37 cellular contexts compared by ENCODE assay signal in the genomic region with DNA sequence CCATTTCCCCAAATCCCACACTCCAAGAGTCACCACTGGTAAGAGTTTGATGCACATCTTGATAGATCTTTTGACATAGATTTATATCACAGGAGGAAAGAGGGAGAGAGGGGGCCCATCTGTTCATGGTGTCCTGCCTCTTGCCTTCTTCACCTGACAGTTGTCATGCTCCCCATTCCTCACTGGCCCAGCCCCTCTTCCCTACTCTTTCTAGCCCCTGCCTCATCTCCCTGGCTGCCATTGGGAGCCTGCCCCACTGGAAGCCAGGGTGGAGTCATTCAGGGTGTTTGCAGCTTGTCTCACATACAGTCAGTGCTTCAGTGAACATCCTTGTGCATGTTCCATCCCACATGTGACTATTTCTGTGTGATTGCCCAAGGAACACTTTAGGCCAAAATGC. TPM values are rescaled to one million over a fixed set of nuclear protein-coding genes. Genes with fewer than 3 reads are reported as not detected.
"Had no signal": no experiment of that assay in that cellular context is flagged by ENCODE, and none has a peak within 500 bp of the region (broad histone marks: within the 10 kb centered on the region; RNA-seq: fewer than 3 reads in every experiment).

No MANE protein-coding gene starts in this region.

- H3K36me3 Mint-ChIP-seq: activated naive CD8-positive, alpha-beta T cell treated with anti-CD3 and anti-CD28 coated beads for 36 hours had no signal

- H3K27ac ChIP-seq: ascending aorta, cardiac muscle cell, Peyer's patch, SJSA1 had no signal

- DNase-seq: activated CD4-positive, alpha-beta T cell treated with anti-CD3 and anti-CD28 coated beads for 36 hours; activated CD4-positive, alpha-beta T cell treated with anti-CD3 and anti-CD28 coated beads, Interleukin-2, amount 10 ng/mL, durations not matched to agents 7 days and 5 days; activated CD4-positive, alpha-beta T cell treated with anti-CD3 and anti-CD28 coated beads, Interleukin-2, amount 50 U/mL, for 48 hours; activated CD8-positive, alpha-beta memory T cell treated with anti-CD3 and anti-CD28 coated beads, Interleukin-2, amount 50 U/mL, for 4 hours; activated gamma-delta T cell treated with Interleukin-2 at 50 U/mL for 16 hours; activated naive CD4-positive, alpha-beta T cell treated with anti-CD3 and anti-CD28 coated beads for 36 hours; activated naive CD8-positive, alpha-beta T cell treated with anti-CD3 and anti-CD28 coated beads for 36 hours; activated T-cell treated with anti-CD3 and anti-CD28 coated beads for 4 hours; activated T-cell treated with anti-CD3 and anti-CD28 coated beads, Interleukin-2, amount 50 U/mL, for 4 hours; amniotic stem cell; Karpas-422; MV-4-11; NCI-H1092; NCI-H1417; NCI-H146; NCI-H187; NCI-H2029 treated with DMSO at 0.1 percent for 48 hours; NCI-H2107; NCI-H2171; NCI-H510A; NCI-H526; NCI-H748 treated with DMSO at 0.1 percent for 48 hours; NK-92 treated with Interleukin-12 subunit alpha and Interleukin-12 subunit beta, amount 100 ng/mL, for 24 hours; PC-3; Peyer's patch; RPMI8226; SHP77 treated with DMSO at 0.1 percent for 48 hours; SK-N-SH had no signal

- H3K9me3 Mint-ChIP-seq: activated CD4-positive, alpha-beta T cell treated with anti-CD3 and anti-CD28 coated beads, Interleukin-2, amount 10 ng/mL, durations not matched to agents 7 days and 5 days; activated naive CD4-positive, alpha-beta T cell treated with anti-CD3 and anti-CD28 coated beads for 36 hours; activated naive CD8-positive, alpha-beta T cell treated with anti-CD3 and anti-CD28 coated beads for 36 hours; activated T-cell treated with anti-CD3 and anti-CD28 coated beads, Interleukin-2, amount 50 U/mL, for 4 hours; activated T-helper 1 cell treated with anti-CD3 and anti-CD28 coated beads, Interleukin-12 subunit alpha, Interleukin-12 subunit beta, Interleukin-2, Interleukin-4 antibody, amounts not matched to agents 30 ng/mL and 10 ng/mL and 1 ng/mL, durations not matched to agents 14 hours and 24 hours and 36 hours; central memory CD8-positive, alpha-beta T cell; T-helper 1 cell treated with Interleukin-12 subunit alpha and Interleukin-12 subunit beta and Interleukin-4 antibody, amounts not matched to agents 30 μg/mL and 1 μg/mL, for 36 hours; T-helper 2 cell treated with Interferon-gamma antibody and Interleukin-4, amounts not matched to agents 5 μg/mL and 100 μg/mL, for 36 hours had no signal

- H3K4me3 Mint-ChIP-seq: activated CD4-positive, alpha-beta T cell treated with anti-CD3 and anti-CD28 coated beads for 36 hours; activated CD4-positive, alpha-beta T cell treated with anti-CD3 and anti-CD28 coated beads, Interleukin-2, amount 10 ng/mL, durations not matched to agents 7 days and 5 days; activated naive CD4-positive, alpha-beta T cell treated with anti-CD3 and anti-CD28 coated beads for 36 hours; activated naive CD8-positive, alpha-beta T cell treated with anti-CD3 and anti-CD28 coated beads for 36 hours; activated T-cell treated with anti-CD3 and anti-CD28 coated beads, Interleukin-2, amount 50 U/mL, for 4 hours; activated T-helper 1 cell treated with anti-CD3 and anti-CD28 coated beads, Interleukin-12 subunit alpha, Interleukin-12 subunit beta, Interleukin-2, Interleukin-4 antibody, amounts not matched to agents 30 ng/mL and 10 ng/mL and 1 ng/mL, durations not matched to agents 14 hours and 24 hours and 36 hours; central memory CD8-positive, alpha-beta T cell; T-helper 1 cell treated with Interleukin-12 subunit alpha and Interleukin-12 subunit beta and Interleukin-4 antibody, amounts not matched to agents 30 μg/mL and 1 μg/mL, for 36 hours; T-helper 2 cell treated with Interferon-gamma antibody and Interleukin-4, amounts not matched to agents 5 μg/mL and 100 μg/mL, for 36 hours had no signal

- H3K27me3 ChIP-seq: ascending aorta, cardiac muscle cell, Peyer's patch, SJSA1 had no signal

- FAIRE-seq: TTC549 had no signal

- H3K4me3 ChIP-seq: ascending aorta, cardiac muscle cell, Peyer's patch, SJSA1 had no signal

- H3K27ac Mint-ChIP-seq: activated CD4-positive, alpha-beta T cell treated with anti-CD3 and anti-CD28 coated beads for 36 hours; activated CD4-positive, alpha-beta T cell treated with anti-CD3 and anti-CD28 coated beads, Interleukin-2, amount 10 ng/mL, durations not matched to agents 7 days and 5 days; activated naive CD4-positive, alpha-beta T cell treated with anti-CD3 and anti-CD28 coated beads for 36 hours; activated naive CD8-positive, alpha-beta T cell treated with anti-CD3 and anti-CD28 coated beads for 36 hours; activated T-helper 1 cell treated with anti-CD3 and anti-CD28 coated beads, Interleukin-12 subunit alpha, Interleukin-12 subunit beta, Interleukin-2, Interleukin-4 antibody, amounts not matched to agents 30 ng/mL and 10 ng/mL and 1 ng/mL, durations not matched to agents 14 hours and 24 hours and 36 hours; T-helper 1 cell treated with Interleukin-12 subunit alpha and Interleukin-12 subunit beta and Interleukin-4 antibody, amounts not matched to agents 30 μg/mL and 1 μg/mL, for 36 hours; T-helper 2 cell treated with Interferon-gamma antibody and Interleukin-4, amounts not matched to agents 5 μg/mL and 100 μg/mL, for 36 hours had no signal

- H3K9me3 ChIP-seq: ascending aorta, Peyer's patch, SJSA1, SK-N-SH had no signal

- ATAC-seq: activated CD4-positive, alpha-beta T cell treated with anti-CD3 and anti-CD28 coated beads for 36 hours; activated CD4-positive, CD25-positive, alpha-beta regulatory T cell treated with anti-CD3 and anti-CD28 coated beads, Interleukin-2, amount 50 U/mL, for 24 hours; activated T-cell treated with anti-CD3 and anti-CD28 coated beads, Interleukin-2, amount 50 U/mL, for 4 hours; PC-3 had no signal

- H3K9me2 ChIP-seq: SK-N-SH had no signal

- H3K9ac ChIP-seq: SK-N-SH had no signal

- H3K36me3 ChIP-seq: SJSA1 had no signal

- H3K27me3 Mint-ChIP-seq: activated CD4-positive, alpha-beta T cell treated with anti-CD3 and anti-CD28 coated beads for 36 hours; activated CD4-positive, alpha-beta T cell treated with anti-CD3 and anti-CD28 coated beads, Interleukin-2, amount 10 ng/mL, durations not matched to agents 7 days and 5 days had no signal

- H3K4me1 ChIP-seq: ascending aorta, SJSA1 had no signal

- H3K4me1 Mint-ChIP-seq: activated CD4-positive, alpha-beta T cell treated with anti-CD3 and anti-CD28 coated beads for 36 hours; activated CD4-positive, alpha-beta T cell treated with anti-CD3 and anti-CD28 coated beads, Interleukin-2, amount 10 ng/mL, durations not matched to agents 7 days and 5 days; activated naive CD8-positive, alpha-beta T cell treated with anti-CD3 and anti-CD28 coated beads for 36 hours; central memory CD8-positive, alpha-beta T cell had no signal

- H3K4me2 ChIP-seq: SK-N-SH had no signal

RNA-seq across cellular contexts. Expression of gene SIRPA, which starts 27.6 kb away (rescaled TPM):
- total RNA-seq: activated CD4-positive, alpha-beta T cell treated with anti-CD3 and anti-CD28 coated beads, Interleukin-2, amount 10 ng/mL, durations not matched to agents 7 days and 5 days; activated T-helper 1 cell treated with anti-CD3 and anti-CD28 coated beads, Interleukin-12 subunit alpha, Interleukin-12 subunit beta, Interleukin-2, Interleukin-4 antibody, amounts not matched to agents 30 ng/mL and 10 ng/mL and 1 ng/mL, durations not matched to agents 14 hours and 24 hours and 36 hours had no signal
